Comparison of ENCODE assay signal across 9 cellular contexts in genomic region chr18:477565-477964, GRCh38. TPM values are rescaled to one million over a fixed set of nuclear protein-coding genes. Genes with fewer than 3 reads are reported as not detected.
DNase-seq lines count a peak whose midpoint lies in the region; ATAC-seq and TF ChIP-seq lines count a peak whose summit lies in the region.
"Had no signal": no experiment of that assay in that cellular context is flagged by ENCODE, and none has a peak within 500 bp of the region (broad histone marks: within the 10 kb centered on the region; RNA-seq: fewer than 3 reads in every experiment).

No MANE protein-coding gene starts in this region.

- in situ Hi-C loops in SK-MEL-5 (cut with HindIII; ENCODE audit: low pct_unique_long_range_greater_than_20kb, low sequenced_read_pairs), result no loop called here

- no peak for DNase-seq in AG09309 (ENCODE audit: low read depth)
- DNase-seq in SK-MEL-5 (ENCODE audit: low read depth, low spot score), result peak; percentile 22
- DNase-seq in germinal center (ENCODE audit: low spot score), result peak; percentile 25
- DNase-seq in amniotic stem cell (lab: John Stamatoyannopoulos, UW), result no peak
- DNase-seq in SHP77 (lab: John Stamatoyannopoulos, UW), result no peak

- ATAC-seq in GM18867 (IDR thresholded peaks at IDR 0.05; ENCODE audit: unreplicated experiment), result peak; percentile 56
- ATAC-seq in HG03196 (IDR thresholded peaks at IDR 0.05; ENCODE audit: unreplicated experiment), result no peak
- ATAC-seq in HG03108 (IDR thresholded peaks at IDR 0.05; ENCODE audit: unreplicated experiment), result no peak
- ATAC-seq: stimulated activated memory B cell treated with anti-CD40 and anti-IgM and Interleukin-4, amounts not matched to agents 10 μg/mL and 1 μg/mL and 100 μg/mL, for 72 hours had no signal

- TF ChIP-seq CTCF in AG09309 (IDR thresholded peaks at IDR 0.05; ENCODE audit: control insufficient read depth, insufficient read depth, low read depth, low read length, missing control alignments), result peak; percentile 10

- no peak overlapping the region for H3K4me3 ChIP-seq in AG09309 (ENCODE audit: control insufficient read depth, low read depth, low read length)

RNA-seq across cellular contexts. Expression of gene COLEC12, which starts 22.9 kb away (rescaled TPM):
- total RNA-seq in SK-MEL-5 (2014; rRNA removed; shearing (Covaris generic)), result 1.9 TPM in 2 replicates
- polyA plus RNA-seq in SK-MEL-5 (2015; cell fraction: cytosol; rRNA removed), result 2.1 and 2.8 TPM in 2 replicates
- polyA plus RNA-seq in SK-MEL-5 (2015; cell fraction: nucleus; rRNA removed), result 0.48 and 1.2 TPM in 2 replicates

Comparison
In these comparisons a context has a peak if more than half of its experiments do, and no peak if none do; other contexts are left out.
1. DNase-seq: peak in SK-MEL-5 (single experiment) and germinal center (single experiment); none in AG09309 (single experiment), amniotic stem cell (single experiment) and SHP77 (0 of 2).